ENCODE assay signal across 1 cellular context in the genomic region with DNA sequence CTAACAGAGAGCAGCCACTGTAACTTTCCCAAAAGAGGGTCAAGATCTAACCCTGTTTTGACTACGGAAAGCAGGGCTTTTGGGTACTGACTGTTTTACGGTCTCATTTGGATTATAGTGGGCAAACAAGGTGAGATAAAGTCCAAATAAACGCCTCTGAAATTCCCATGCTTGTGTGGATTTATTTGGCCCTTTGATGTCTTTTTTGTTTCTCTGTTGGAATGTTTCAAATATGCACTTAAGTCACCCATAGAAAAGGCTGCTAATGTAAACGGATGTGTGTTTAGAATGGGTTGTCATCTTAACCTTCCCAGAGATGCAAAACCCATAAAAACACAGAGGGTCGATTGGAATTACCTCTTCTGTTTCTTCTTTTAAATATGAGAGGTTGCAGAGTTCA.
TF ChIP-seq lines count a peak whose summit lies in the region.

No MANE protein-coding gene starts in this region.

TF ChIP-seq in HEK293, 187 proteins besides CTCF, POLR2A, EP300 and RAD21 (continued from another document):
- TF ChIP-seq PRDM6 (tag by site-specific recombination; IDR thresholded peaks at IDR 0.05) (peak; percentile 69), ZNF548 (tag by site-specific recombination; IDR thresholded peaks at IDR 0.05) (no peak), RBAK (tag by site-specific recombination; IDR thresholded peaks at IDR 0.05) (no peak), HOXD13 (CRISPR knock-in tag; IDR thresholded peaks at IDR 0.05; ENCODE audit: borderline replicate concordance) (peak; percentile 56; the same call in 1 of the 2 replicates), ZNF776 (tag by site-specific recombination; IDR thresholded peaks at IDR 0.05; ENCODE audit: borderline replicate concordance) (no peak), ZBTB48 (tag by site-specific recombination; IDR thresholded peaks at IDR 0.05) (no peak), ZNF175 (tag by site-specific recombination; IDR thresholded peaks at IDR 0.05) (no peak), ZNF350 (tag by site-specific recombination; IDR thresholded peaks at IDR 0.05) (no peak), ZNF292 (tag by site-specific recombination; IDR thresholded peaks at IDR 0.05; ENCODE audit: borderline replicate concordance, low read depth) (no peak), KLF7 (tag by site-specific recombination; IDR thresholded peaks at IDR 0.05; ENCODE audit: borderline replicate concordance) (no peak), ZNF121 (tag by site-specific recombination; IDR thresholded peaks at IDR 0.05) (no peak), ZNF777 (tag by site-specific recombination; IDR thresholded peaks at IDR 0.05; ENCODE audit: borderline replicate concordance) (no peak), ZNF514 (tag by site-specific recombination; IDR thresholded peaks at IDR 0.05) (no peak), ZNF10 (tag by site-specific recombination; IDR thresholded peaks at IDR 0.05) (no peak), ZNF621 (tag by site-specific recombination; IDR thresholded peaks at IDR 0.05) (no peak), ZNF394 (tag by site-specific recombination; IDR thresholded peaks at IDR 0.05; ENCODE audit: borderline replicate concordance) (no peak), OSR2 (tag by site-specific recombination; IDR thresholded peaks at IDR 0.05) (no peak), ZBTB8A (tag by site-specific recombination; IDR thresholded peaks at IDR 0.05) (no peak), ZNF791 (tag by site-specific recombination; IDR thresholded peaks at IDR 0.05) (no peak), ZNF561 (tag by site-specific recombination; IDR thresholded peaks at IDR 0.05; ENCODE audit: borderline replicate concordance) (no peak)
- TF ChIP-seq, protein P1, sequence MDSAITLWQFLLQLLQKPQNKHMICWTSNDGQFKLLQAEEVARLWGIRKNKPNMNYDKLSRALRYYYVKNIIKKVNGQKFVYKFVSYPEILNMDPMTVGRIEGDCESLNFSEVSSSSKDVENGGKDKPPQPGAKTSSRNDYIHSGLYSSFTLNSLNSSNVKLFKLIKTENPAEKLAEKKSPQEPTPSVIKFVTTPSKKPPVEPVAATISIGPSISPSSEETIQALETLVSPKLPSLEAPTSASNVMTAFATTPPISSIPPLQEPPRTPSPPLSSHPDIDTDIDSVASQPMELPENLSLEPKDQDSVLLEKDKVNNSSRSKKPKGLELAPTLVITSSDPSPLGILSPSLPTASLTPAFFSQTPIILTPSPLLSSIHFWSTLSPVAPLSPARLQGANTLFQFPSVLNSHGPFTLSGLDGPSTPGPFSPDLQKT (IDR thresholded peaks at IDR 0.05; ENCODE audit: borderline replicate concordance, low read depth, low read length), result no peak
